Comparison of ENCODE assay signal across 9 cellular contexts in genomic region chr2:62660087-62660486, GRCh38. TPM values are rescaled to one million over a fixed set of nuclear protein-coding genes. Genes with fewer than 3 reads are reported as not detected.
DNase-seq lines count a peak whose midpoint lies in the region; ATAC-seq and TF ChIP-seq lines count a peak whose summit lies in the region.
"Had no signal": no experiment of that assay in that cellular context is flagged by ENCODE, and none has a peak within 500 bp of the region (broad histone marks: within the 10 kb centered on the region; RNA-seq: fewer than 3 reads in every experiment).

No MANE protein-coding gene starts in this region.

- no peaks in the 10 kb centered on the region for H3K36me3 Mint-ChIP-seq in activated T-helper 17 cell treated with anti-CD3 and anti-CD28 coated beads, Interleukin-2, amount 50 U/mL, for 72 hours (ENCODE audit: low read depth)
- no peaks in the 10 kb centered on the region for H3K36me3 Mint-ChIP-seq in T-helper 2 cell treated with Interferon-gamma antibody and Interleukin-4, amounts not matched to agents 5 μg/mL and 100 μg/mL, for 36 hours (ENCODE audit: low read depth)

- peak overlapping the region in 3 of 4 donors; percentile 1 to 78 (median 77) for H3K27ac ChIP-seq in tibial nerve

- H3K4me1 ChIP-seq in tibial nerve, result peaks cover 0 to 58% (median 32%) of the 10 kb centered on the region in 4 donors

- no peaks in the 10 kb centered on the region for H3K9me3 Mint-ChIP-seq in activated T-helper 17 cell treated with anti-CD3 and anti-CD28 coated beads, Interleukin-2, amount 50 U/mL, for 72 hours
- H3K9me3 Mint-ChIP-seq in T-helper 2 cell treated with Interferon-gamma antibody and Interleukin-4, amounts not matched to agents 5 μg/mL and 100 μg/mL, for 36 hours, result no peaks in the 10 kb centered on the region

- no peak for TF ChIP-seq POLR2A in tibial nerve (IDR thresholded peaks at IDR 0.05)

- H3K36me3 ChIP-seq in tibial nerve, result no peaks in the 10 kb centered on the region
- H3K36me3 ChIP-seq: ovary had no signal

- H3K4me3 ChIP-seq in tibial nerve, result peak overlapping the region in 2 of 4 donors; percentile 5 to 29
- H3K4me3 ChIP-seq: ovary had no signal

- H3K27ac Mint-ChIP-seq in activated T-helper 17 cell treated with anti-CD3 and anti-CD28 coated beads, Interleukin-2, amount 50 U/mL, for 72 hours, result no peak overlapping the region
- no peak overlapping the region for H3K27ac Mint-ChIP-seq in T-helper 2 cell treated with Interferon-gamma antibody and Interleukin-4, amounts not matched to agents 5 μg/mL and 100 μg/mL, for 36 hours

- ATAC-seq in GM19438 (IDR thresholded peaks at IDR 0.05; ENCODE audit: low read depth, unreplicated experiment) (peak; percentile 86), HG02981 (IDR thresholded peaks at IDR 0.05; ENCODE audit: unreplicated experiment) (peak; percentile 77)
- no peak for ATAC-seq in activated T-helper 17 cell treated with anti-CD3 and anti-CD28 coated beads, Interleukin-2, amount 50 U/mL, for 72 hours (replicated peaks)

- peaks cover 5% of the 10 kb centered on the region for H3K4me1 Mint-ChIP-seq in activated T-helper 17 cell treated with anti-CD3 and anti-CD28 coated beads, Interleukin-2, amount 50 U/mL, for 72 hours
- H3K4me1 Mint-ChIP-seq in T-helper 2 cell treated with Interferon-gamma antibody and Interleukin-4, amounts not matched to agents 5 μg/mL and 100 μg/mL, for 36 hours (ENCODE audit: low read depth), result no peaks in the 10 kb centered on the region

- H3K4me3 Mint-ChIP-seq in activated T-helper 17 cell treated with anti-CD3 and anti-CD28 coated beads, Interleukin-2, amount 50 U/mL, for 72 hours, result peak overlapping the region; percentile 3
- no peak overlapping the region for H3K4me3 Mint-ChIP-seq in T-helper 2 cell treated with Interferon-gamma antibody and Interleukin-4, amounts not matched to agents 5 μg/mL and 100 μg/mL, for 36 hours

- H3K27me3 Mint-ChIP-seq in activated T-helper 17 cell treated with anti-CD3 and anti-CD28 coated beads, Interleukin-2, amount 50 U/mL, for 72 hours, result peaks cover 4% of the 10 kb centered on the region
- peaks cover 4% of the 10 kb centered on the region for H3K27me3 Mint-ChIP-seq in T-helper 2 cell treated with Interferon-gamma antibody and Interleukin-4, amounts not matched to agents 5 μg/mL and 100 μg/mL, for 36 hours (ENCODE audit: low read depth)

- TF ChIP-seq EP300 in tibial nerve (IDR thresholded peaks at IDR 0.05), result no peak

- no peaks in the 10 kb centered on the region for H3K27me3 ChIP-seq in tibial nerve
- H3K27me3 ChIP-seq: ovary had no signal

- TF ChIP-seq CTCF in tibial nerve (IDR thresholded peaks at IDR 0.05), result no peak

- H3K9me3 ChIP-seq in tibial nerve, result no peaks in the 10 kb centered on the region
- H3K9me3 ChIP-seq: ovary had no signal

- 55 to 60% methylated on average over 2 of the region's 2 CpGs for WGBS in tibial nerve, 2 donors

- DNase-seq in tibial nerve (ENCODE audit: low spot score in 2 of 2) (no peak), OCI-M2 (lab: John Stamatoyannopoulos, UW; ENCODE audit: unreplicated experiment) (no peak), NCI-H69 (lab: John Stamatoyannopoulos, UW) (no peak)
- DNase-seq in T-helper 2 cell treated with Interferon-gamma antibody and Interleukin-4, amounts not matched to agents 5 μg/mL and 100 μg/mL, for 36 hours (ENCODE audit: low spot score), result no peak
- DNase-seq: activated CD8-positive, alpha-beta memory T cell treated with anti-CD3 and anti-CD28 coated beads, Interleukin-2, amount 50 U/mL, for 48 hours; ovary had no signal

RNA-seq across cellular contexts. Expression of gene EHBP1, which starts 45.4 kb away (rescaled TPM):
- total RNA-seq in activated T-helper 17 cell treated with anti-CD3 and anti-CD28 coated beads, Interleukin-2, amount 50 U/mL, for 72 hours, result 10 to 100 TPM; 21.5 to 22.0 TPM
- 100 to 1,000 TPM; 195 to 367 (median 212) TPM for total RNA-seq in tibial nerve

Comparison
In these comparisons a context has a peak if more than half of its experiments do, and no peak if none do; other contexts are left out.
1. RNA of gene EHBP1, which starts 45.4 kb away (total RNA-seq): 195 to 367 TPM in tibial nerve; 21.5 to 22.0 TPM in activated T-helper 17 cell treated with anti-CD3 and anti-CD28 coated beads, Interleukin-2, amount 50 U/mL, for 72 hours; every median in the first group is over 4 times any median in the second.